8 cellular contexts compared by ENCODE assay signal in genomic region chr17:2222901-2223616, GRCh38.
DNase-seq lines count a peak whose midpoint lies in the region; ATAC-seq and TF ChIP-seq lines count a peak whose summit lies in the region.

No MANE protein-coding gene starts in this region.

- H3K79me2 ChIP-seq in neural progenitor cell (ENCODE audit: low read depth): no peaks in the 10 kb centered on the region

- H3K4me3 ChIP-seq in neural progenitor cell (no peak overlapping the region), aorta (ENCODE audit: low read length in 2 of 2) (no peak overlapping the region)

- peaks cover 3% of the 10 kb centered on the region for H3K27me3 Mint-ChIP-seq in neural progenitor cell (ENCODE audit: insufficient read depth, low read depth)

- peak overlapping the region; percentile 14 for H3K4me3 Mint-ChIP-seq in neural progenitor cell

- no peaks in the 10 kb centered on the region for H4K20me1 ChIP-seq in neural progenitor cell (ENCODE audit: low read depth)

- no peaks in the 10 kb centered on the region for H3K36me3 ChIP-seq in neural progenitor cell
- no peaks in the 10 kb centered on the region for H3K36me3 ChIP-seq in aorta (ENCODE audit: control insufficient read depth in 1 of 2, insufficient read depth in 2 of 2, low read length in 1 of 2)

- TF ChIP-seq CTCF in neural progenitor cell (IDR thresholded peaks at IDR 0.05): no peak

- H2AFZ ChIP-seq in neural progenitor cell (replicated peaks): no peak overlapping the region

- no peaks in the 10 kb centered on the region for H3F3A ChIP-seq in neural progenitor cell (ENCODE audit: low read depth)

- H3K27me3 ChIP-seq in neural progenitor cell (no peaks in the 10 kb centered on the region), aorta (ENCODE audit: control insufficient read depth in 1 of 2, insufficient read depth in 2 of 2, low read length in 1 of 2) (no peaks in the 10 kb centered on the region)

- H3K9ac ChIP-seq in neural progenitor cell: no peak overlapping the region

- H3K27ac ChIP-seq in neural progenitor cell: no peak overlapping the region
- H3K27ac ChIP-seq in aorta (ENCODE audit: low read depth in 1 of 2, low read length in 2 of 2): no peak overlapping the region

- H3K9me3 ChIP-seq in neural progenitor cell (ENCODE audit: low read depth): no peaks in the 10 kb centered on the region
- H3K9me3 ChIP-seq in aorta (ENCODE audit: control insufficient read depth, low read length): no peaks in the 10 kb centered on the region

- whole genome bisulfite sequencing in aorta, 2 donors: 15 to 19% methylated on average over 10 of the region's 10 CpGs

- peak overlapping the region; percentile 33 for H3K27ac Mint-ChIP-seq in neural progenitor cell

- intact Hi-C loops in aorta (cut with DNase I): no loop called here

- ATAC-seq in GM18868 (IDR thresholded peaks at IDR 0.05; ENCODE audit: unreplicated experiment) (peak; percentile 41), aorta (ENCODE audit: low FRiP score) (peak; percentile 86), HG03342 (IDR thresholded peaks at IDR 0.05; ENCODE audit: unreplicated experiment) (no peak), HG03378 (IDR thresholded peaks at IDR 0.05; ENCODE audit: unreplicated experiment) (no peak)

- no peaks in the 10 kb centered on the region for H3K9me3 Mint-ChIP-seq in neural progenitor cell

- peaks cover 18% of the 10 kb centered on the region for H3K36me3 Mint-ChIP-seq in neural progenitor cell

- H3K4me2 ChIP-seq in neural progenitor cell: no peak overlapping the region

- H3K4me1 Mint-ChIP-seq in neural progenitor cell: peaks cover 29% of the 10 kb centered on the region

- peaks cover 6% of the 10 kb centered on the region for H3K4me1 ChIP-seq in neural progenitor cell
- H3K4me1 ChIP-seq in aorta (ENCODE audit: control insufficient read depth in 1 of 2, insufficient read depth in 2 of 2, low read length in 2 of 2): peaks cover 0 to 9% of the 10 kb centered on the region in 2 donors

- DNase-seq in activated CD4-positive, alpha-beta T cell treated with anti-CD3 and anti-CD28 coated beads for 1 hour: peak; percentile 41
- peak; percentile 54 for DNase-seq in effector CD4-positive, alpha-beta T cell
- DNase-seq in neural progenitor cell (ENCODE audit: low spot score) (peak; percentile 21), aorta (peak in 1 of 2 donors; percentile 63), globus pallidus (ENCODE audit: low spot score) (no peak)

Comparison
In these comparisons a context has a peak if more than half of its experiments do, and no peak if none do; other contexts are left out.
1. ATAC-seq: peak in GM18868 (single experiment) and aorta (single experiment); none in HG03342 (single experiment) and HG03378 (single experiment).